13 cellular contexts compared by ENCODE assay signal in genomic region chr4:104128850-104129213, GRCh38.
DNase-seq lines count a peak whose midpoint lies in the region; ATAC-seq and TF ChIP-seq lines count a peak whose summit lies in the region.
"Had no signal": no experiment of that assay in that cellular context is flagged by ENCODE, and none has a peak within 500 bp of the region (broad histone marks: within the 10 kb centered on the region; RNA-seq: fewer than 3 reads in every experiment).

No MANE protein-coding gene starts in this region.

- H3K27me3 ChIP-seq in breast epithelium (no peaks in the 10 kb centered on the region), sigmoid colon (no peaks in the 10 kb centered on the region), aorta (ENCODE audit: control insufficient read depth in 1 of 2, insufficient read depth in 2 of 2, low read length in 1 of 2) (no peaks in the 10 kb centered on the region)

- intact Hi-C loops in MCF 10A (cut with micrococcal nuclease) (no loop called here), breast epithelium (cut with DNase I; ENCODE audit: low total_unique reads) (no loop called here), sigmoid colon (cut with DNase I) (no loop called here), aorta (cut with DNase I) (no loop called here)

- DNase-seq in MCF 10A (ENCODE audit: unreplicated experiment) (peak; percentile 3), breast epithelium (ENCODE audit: low spot score in 2 of 2) (no peak), LNCaP clone FGC (ENCODE audit: low read depth) (peak; percentile 63), kidney glomerular epithelial cell (lab: John Stamatoyannopoulos, UW) (peak; percentile 87), sigmoid colon (no peak), NCI-H1092 (lab: John Stamatoyannopoulos, UW) (no peak), aorta (no peak)
- DNase-seq: activated CD4-positive, alpha-beta memory T cell treated with anti-CD3 and anti-CD28 coated beads for 36 hours; activated gamma-delta T cell treated with Interleukin-2 at 50 U/mL for 16 hours; naive B cell had no signal

- no peaks in the 10 kb centered on the region for H3K36me3 Mint-ChIP-seq in MCF 10A (ENCODE audit: insufficient read depth, unreplicated experiment)
- H3K36me3 Mint-ChIP-seq: activated CD4-positive, alpha-beta memory T cell treated with anti-CD3 and anti-CD28 coated beads for 36 hours; naive B cell had no signal

- H3K27ac ChIP-seq in breast epithelium (no peak overlapping the region), sigmoid colon (no peak overlapping the region), aorta (ENCODE audit: low read depth in 1 of 2, low read length in 2 of 2) (no peak overlapping the region)
- H3K27ac ChIP-seq: skin epidermis had no signal

- TF ChIP-seq CTCF in MCF 10A (IDR thresholded peaks at IDR 0.05; ENCODE audit: unreplicated experiment) = no peak
- no peak for TF ChIP-seq CTCF in breast epithelium (IDR thresholded peaks at IDR 0.05)
- no peak for TF ChIP-seq CTCF in LNCaP clone FGC (IDR thresholded peaks at IDR 0.05; ENCODE audit: control insufficient read depth, extremely low read depth, insufficient read depth)
- TF ChIP-seq CTCF in sigmoid colon (IDR thresholded peaks at IDR 0.05) = no peak

- POLR2A ChIA-PET in MCF 10A (lab: Yijun Ruan, JAX) = no interaction called here

- no peaks in the 10 kb centered on the region for H3K4me1 ChIP-seq in breast epithelium
- H3K4me1 ChIP-seq in sigmoid colon = no peaks in the 10 kb centered on the region
- H3K4me1 ChIP-seq in aorta (ENCODE audit: control insufficient read depth in 1 of 2, insufficient read depth in 2 of 2, low read length in 2 of 2) = no peaks in the 10 kb centered on the region

- H3K27ac Mint-ChIP-seq in MCF 10A (ENCODE audit: low read depth, unreplicated experiment) = no peak overlapping the region
- H3K27ac Mint-ChIP-seq: activated CD4-positive, alpha-beta memory T cell treated with anti-CD3 and anti-CD28 coated beads for 36 hours; naive B cell; T-helper 1 cell treated with Interleukin-12 subunit alpha and Interleukin-12 subunit beta and Interleukin-4 antibody, amounts not matched to agents 30 μg/mL and 1 μg/mL, for 36 hours had no signal

- no peak overlapping the region for H3K4me3 ChIP-seq in breast epithelium
- H3K4me3 ChIP-seq in LNCaP clone FGC (ENCODE audit: low read depth, low read length) = peak overlapping the region; percentile 23; the same call in 1 of the 2 replicates
- H3K4me3 ChIP-seq in sigmoid colon = no peak overlapping the region
- no peak overlapping the region for H3K4me3 ChIP-seq in aorta (ENCODE audit: low read length in 2 of 2)
- H3K4me3 ChIP-seq: skin epidermis had no signal

- H3K9me3 ChIP-seq in breast epithelium (no peaks in the 10 kb centered on the region), sigmoid colon (no peaks in the 10 kb centered on the region), aorta (ENCODE audit: control insufficient read depth, low read length) (no peaks in the 10 kb centered on the region)

- H3K36me3 ChIP-seq in breast epithelium (no peaks in the 10 kb centered on the region), sigmoid colon (no peaks in the 10 kb centered on the region), aorta (ENCODE audit: control insufficient read depth in 1 of 2, insufficient read depth in 2 of 2, low read length in 1 of 2) (no peaks in the 10 kb centered on the region)

- ATAC-seq in GM18867 (IDR thresholded peaks at IDR 0.05; ENCODE audit: unreplicated experiment) (no peak), aorta (ENCODE audit: low FRiP score) (no peak)

- H3K27me3 Mint-ChIP-seq in MCF 10A (ENCODE audit: insufficient read depth, unreplicated experiment) = no peaks in the 10 kb centered on the region
- H3K27me3 Mint-ChIP-seq: activated CD4-positive, alpha-beta memory T cell treated with anti-CD3 and anti-CD28 coated beads for 36 hours; naive B cell had no signal

- H3K9me3 Mint-ChIP-seq in MCF 10A (ENCODE audit: unreplicated experiment) = no peaks in the 10 kb centered on the region

- CTCF ChIA-PET in MCF 10A (lab: Yijun Ruan, JAX) = no interaction called here

- H3K4me1 Mint-ChIP-seq in MCF 10A (ENCODE audit: insufficient read depth, unreplicated experiment) = peaks cover 7% of the 10 kb centered on the region
- H3K4me1 Mint-ChIP-seq: naive B cell had no signal

- TF ChIP-seq POLR2A in breast epithelium (IDR thresholded peaks at IDR 0.05) (no peak), sigmoid colon (IDR thresholded peaks at IDR 0.05) (no peak)

- BruUV-seq in MCF 10A (replicated peaks; lab: Mats Ljungman, UMichigan) = no TSS peak

- H3K4me3 Mint-ChIP-seq in MCF 10A (ENCODE audit: unreplicated experiment) = no peak overlapping the region
- H3K4me3 Mint-ChIP-seq: activated CD4-positive, alpha-beta memory T cell treated with anti-CD3 and anti-CD28 coated beads for 36 hours; naive B cell; T-helper 1 cell treated with Interleukin-12 subunit alpha and Interleukin-12 subunit beta and Interleukin-4 antibody, amounts not matched to agents 30 μg/mL and 1 μg/mL, for 36 hours had no signal

- no peak for TF ChIP-seq EP300 in sigmoid colon (IDR thresholded peaks at IDR 0.05)

Comparison
In these comparisons a context has a peak if more than half of its experiments do, and no peak if none do; other contexts are left out.
1. DNase-seq: peak in MCF 10A (single experiment), LNCaP clone FGC (single experiment) and kidney glomerular epithelial cell (single experiment); none in breast epithelium (0 of 2), sigmoid colon (single experiment), NCI-H1092 (single experiment) and aorta (0 of 2).